Comparison of ENCODE assay signal across 1 cellular context in genomic region chr3:4493008-4493930, GRCh38.
TF ChIP-seq lines count a peak whose summit lies in the region.

ITPR1 (plus strand) TSS chr3:4493348; CDS start chr3:4516492, 23,144 bp downstream.

TF ChIP-seq in GM12878, 131 proteins besides CTCF, POLR2A, EP300 and RAD21 (continued from another document):
- TF ChIP-seq, protein P1, sequence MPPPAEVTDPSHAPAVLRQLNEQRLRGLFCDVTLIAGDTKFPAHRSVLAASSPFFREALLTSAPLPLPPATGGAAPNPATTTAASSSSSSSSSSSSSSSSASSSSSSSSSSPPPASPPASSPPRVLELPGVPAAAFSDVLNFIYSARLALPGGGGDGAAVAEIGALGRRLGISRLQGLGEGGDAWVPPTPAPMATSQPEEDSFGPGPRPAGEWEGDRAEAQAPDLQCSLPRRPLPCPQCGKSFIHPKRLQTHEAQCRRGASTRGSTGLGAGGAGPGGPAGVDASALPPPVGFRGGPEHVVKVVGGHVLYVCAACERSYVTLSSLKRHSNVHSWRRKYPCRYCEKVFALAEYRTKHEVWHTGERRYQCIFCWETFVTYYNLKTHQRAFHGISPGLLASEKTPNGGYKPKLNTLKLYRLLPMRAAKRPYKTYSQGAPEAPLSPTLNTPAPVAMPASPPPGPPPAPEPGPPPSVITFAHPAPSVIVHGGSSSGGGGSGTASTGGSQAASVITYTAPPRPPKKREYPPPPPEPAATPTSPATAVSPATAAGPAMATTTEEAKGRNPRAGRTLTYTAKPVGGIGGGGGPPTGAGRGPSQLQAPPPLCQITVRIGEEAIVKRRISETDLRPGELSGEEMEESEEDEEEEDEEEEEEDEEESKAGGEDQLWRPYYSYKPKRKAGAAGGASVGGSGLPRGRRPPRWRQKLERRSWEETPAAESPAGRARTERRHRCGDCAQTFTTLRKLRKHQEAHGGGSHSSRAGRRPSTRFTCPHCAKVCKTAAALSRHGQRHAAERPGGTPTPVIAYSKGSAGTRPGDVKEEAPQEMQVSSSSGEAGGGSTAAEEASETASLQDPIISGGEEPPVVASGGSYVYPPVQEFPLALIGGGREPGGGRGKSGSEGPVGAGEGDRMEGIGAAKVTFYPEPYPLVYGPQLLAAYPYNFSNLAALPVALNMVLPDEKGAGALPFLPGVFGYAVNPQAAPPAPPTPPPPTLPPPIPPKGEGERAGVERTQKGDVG (CRISPR knock-in tag; IDR thresholded peaks at IDR 0.05) = no peak
- TF ChIP-seq PML (IDR thresholded peaks at IDR 0.05; ENCODE audit: low read length) (peak; percentile 92), JUNB (IDR thresholded peaks at IDR 0.05) (no peak; the same call in 1 of the 2 replicates), IKZF2 (IDR thresholded peaks at IDR 0.05) (peak in 1 of 2 experiments; percentile 59), POU2F2 (IDR thresholded peaks at IDR 0.05; ENCODE audit: borderline replicate concordance, low read depth, low read length) (peak; percentile 98), ASH2L (IDR thresholded peaks at IDR 0.05; ENCODE audit: borderline replicate concordance, low read depth) (no peak), TAF1 (IDR thresholded peaks at IDR 0.05; ENCODE audit: borderline replicate concordance, low read depth, low read length) (peak; percentile 99), SUPT20H (IDR thresholded peaks at IDR 0.05; ENCODE audit: borderline replicate concordance, control insufficient read depth, low read depth, low read length) (no peak), MEF2B (IDR thresholded peaks at IDR 0.05; ENCODE audit: partially characterized antibody, poor library complexity, severe bottlenecking) (peak; percentile 69), MYB (IDR thresholded peaks at IDR 0.05; ENCODE audit: borderline replicate concordance, low read depth, low read length) (no peak), E2F4 (IDR thresholded peaks at IDR 0.05; ENCODE audit: low read depth, low read length) (0 out of 2 replicates have a peak, but pooled peaks have one; percentile 8), NRF1 (conservative IDR thresholded peaks at IDR 0.05; ENCODE audit: low read depth, low read length) (no peak), SREBF2 (IDR thresholded peaks at IDR 0.05; ENCODE audit: low read length) (no peak), ZBTB11 (CRISPR knock-in tag; IDR thresholded peaks at IDR 0.05) (no peak), STAT1 (conservative IDR thresholded peaks at IDR 0.05) (peak; percentile 76; the same call in 1 of the 2 replicates), SMAD5 (IDR thresholded peaks at IDR 0.05; ENCODE audit: low read depth) (peak; percentile 97), ZNF622 (IDR thresholded peaks at IDR 0.05) (no peak), SP1 (IDR thresholded peaks at IDR 0.05; ENCODE audit: low read depth, low read length) (no peak), ESRRA (IDR thresholded peaks at IDR 0.05; ENCODE audit: low read length) (peak; percentile 25; the same call in 1 of the 2 replicates), TCF3 (IDR thresholded peaks at IDR 0.05; ENCODE audit: borderline replicate concordance, insufficient read depth, low read depth, low read length) (peak; percentile 84), ZZZ3 (IDR thresholded peaks at IDR 0.05; ENCODE audit: control insufficient read depth, insufficient read length, low read depth) (no peak), HDAC6 (IDR thresholded peaks at IDR 0.05; ENCODE audit: unreplicated experiment) (peak; percentile 87), MTA3 (IDR thresholded peaks at IDR 0.05; ENCODE audit: borderline replicate concordance, low read length) (no peak; the same call in 1 of the 2 replicates), EGR1 (IDR thresholded peaks at IDR 0.05; ENCODE audit: borderline replicate concordance in 1 of 2, low read depth in 2 of 2, low read length in 2 of 2) (peak in 1 of 2 experiments; percentile 88; a peak in 2 of 3 replicates), RBBP5 (conservative IDR thresholded peaks at IDR 0.05) (no peak), FOXK2 (IDR thresholded peaks at IDR 0.05) (no peak), KLF5 (IDR thresholded peaks at IDR 0.05; ENCODE audit: partially characterized antibody) (no peak), IRF3 (IDR thresholded peaks at IDR 0.05) (no peak; the same call in 1 of the 2 replicates), DPF2 (IDR thresholded peaks at IDR 0.05) (peak; percentile 27), ZBED1 (IDR thresholded peaks at IDR 0.05; ENCODE audit: borderline replicate concordance) (peak; percentile 81; the same call in 1 of the 2 replicates), IKZF1 (conservative IDR thresholded peaks at IDR 0.05) (peak; percentile 93), RAD51 (IDR thresholded peaks at IDR 0.05) (no peak), SPI1 (IDR thresholded peaks at IDR 0.05; ENCODE audit: borderline replicate concordance, insufficient read depth, low read depth, low read length) (0 out of 2 replicates have a peak, but pooled peaks have one; percentile 7), SMAD1 (IDR thresholded peaks at IDR 0.05; ENCODE audit: low read depth, partially characterized antibody) (peak; percentile 66), BMI1 (IDR thresholded peaks at IDR 0.05; ENCODE audit: borderline replicate concordance) (no peak), MYC (IDR thresholded peaks at IDR 0.05; ENCODE audit: insufficient read depth, insufficient read length, insufficient replicate concordance, low read length, severe bottlenecking) (peak; percentile 57), SMARCA5 (IDR thresholded peaks at IDR 0.05) (no peak), CBFB (IDR thresholded peaks at IDR 0.05; ENCODE audit: low read depth) (peak; percentile 86), BRCA1 (IDR thresholded peaks at IDR 0.05; ENCODE audit: low read depth, low read length) (no peak), CBX5 (IDR thresholded peaks at IDR 0.05; ENCODE audit: low read depth) (no peak)
- TF ChIP-seq, protein P2, sequence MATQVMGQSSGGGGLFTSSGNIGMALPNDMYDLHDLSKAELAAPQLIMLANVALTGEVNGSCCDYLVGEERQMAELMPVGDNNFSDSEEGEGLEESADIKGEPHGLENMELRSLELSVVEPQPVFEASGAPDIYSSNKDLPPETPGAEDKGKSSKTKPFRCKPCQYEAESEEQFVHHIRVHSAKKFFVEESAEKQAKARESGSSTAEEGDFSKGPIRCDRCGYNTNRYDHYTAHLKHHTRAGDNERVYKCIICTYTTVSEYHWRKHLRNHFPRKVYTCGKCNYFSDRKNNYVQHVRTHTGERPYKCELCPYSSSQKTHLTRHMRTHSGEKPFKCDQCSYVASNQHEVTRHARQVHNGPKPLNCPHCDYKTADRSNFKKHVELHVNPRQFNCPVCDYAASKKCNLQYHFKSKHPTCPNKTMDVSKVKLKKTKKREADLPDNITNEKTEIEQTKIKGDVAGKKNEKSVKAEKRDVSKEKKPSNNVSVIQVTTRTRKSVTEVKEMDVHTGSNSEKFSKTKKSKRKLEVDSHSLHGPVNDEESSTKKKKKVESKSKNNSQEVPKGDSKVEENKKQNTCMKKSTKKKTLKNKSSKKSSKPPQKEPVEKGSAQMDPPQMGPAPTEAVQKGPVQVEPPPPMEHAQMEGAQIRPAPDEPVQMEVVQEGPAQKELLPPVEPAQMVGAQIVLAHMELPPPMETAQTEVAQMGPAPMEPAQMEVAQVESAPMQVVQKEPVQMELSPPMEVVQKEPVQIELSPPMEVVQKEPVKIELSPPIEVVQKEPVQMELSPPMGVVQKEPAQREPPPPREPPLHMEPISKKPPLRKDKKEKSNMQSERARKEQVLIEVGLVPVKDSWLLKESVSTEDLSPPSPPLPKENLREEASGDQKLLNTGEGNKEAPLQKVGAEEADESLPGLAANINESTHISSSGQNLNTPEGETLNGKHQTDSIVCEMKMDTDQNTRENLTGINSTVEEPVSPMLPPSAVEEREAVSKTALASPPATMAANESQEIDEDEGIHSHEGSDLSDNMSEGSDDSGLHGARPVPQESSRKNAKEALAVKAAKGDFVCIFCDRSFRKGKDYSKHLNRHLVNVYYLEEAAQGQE (IDR thresholded peaks at IDR 0.05; ENCODE audit: low read depth, low read length) = peak; percentile 14; the same call in 1 of the 2 replicates
- TF ChIP-seq, protein P3, sequence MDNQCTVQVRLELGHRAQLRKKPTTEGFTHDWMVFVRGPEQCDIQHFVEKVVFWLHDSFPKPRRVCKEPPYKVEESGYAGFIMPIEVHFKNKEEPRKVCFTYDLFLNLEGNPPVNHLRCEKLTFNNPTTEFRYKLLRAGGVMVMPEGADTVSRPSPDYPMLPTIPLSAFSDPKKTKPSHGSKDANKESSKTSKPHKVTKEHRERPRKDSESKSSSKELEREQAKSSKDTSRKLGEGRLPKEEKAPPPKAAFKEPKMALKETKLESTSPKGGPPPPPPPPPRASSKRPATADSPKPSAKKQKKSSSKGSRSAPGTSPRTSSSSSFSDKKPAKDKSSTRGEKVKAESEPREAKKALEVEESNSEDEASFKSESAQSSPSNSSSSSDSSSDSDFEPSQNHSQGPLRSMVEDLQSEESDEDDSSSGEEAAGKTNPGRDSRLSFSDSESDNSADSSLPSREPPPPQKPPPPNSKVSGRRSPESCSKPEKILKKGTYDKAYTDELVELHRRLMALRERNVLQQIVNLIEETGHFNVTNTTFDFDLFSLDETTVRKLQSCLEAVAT (IDR thresholded peaks at IDR 0.05) = no peak
- TF ChIP-seq, protein P4, sequence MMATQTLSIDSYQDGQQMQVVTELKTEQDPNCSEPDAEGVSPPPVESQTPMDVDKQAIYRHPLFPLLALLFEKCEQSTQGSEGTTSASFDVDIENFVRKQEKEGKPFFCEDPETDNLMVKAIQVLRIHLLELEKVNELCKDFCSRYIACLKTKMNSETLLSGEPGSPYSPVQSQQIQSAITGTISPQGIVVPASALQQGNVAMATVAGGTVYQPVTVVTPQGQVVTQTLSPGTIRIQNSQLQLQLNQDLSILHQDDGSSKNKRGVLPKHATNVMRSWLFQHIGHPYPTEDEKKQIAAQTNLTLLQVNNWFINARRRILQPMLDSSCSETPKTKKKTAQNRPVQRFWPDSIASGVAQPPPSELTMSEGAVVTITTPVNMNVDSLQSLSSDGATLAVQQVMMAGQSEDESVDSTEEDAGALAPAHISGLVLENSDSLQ (IDR thresholded peaks at IDR 0.05) = peak; percentile 18; the same call in 1 of the 2 replicates
- TF ChIP-seq, protein P5, sequence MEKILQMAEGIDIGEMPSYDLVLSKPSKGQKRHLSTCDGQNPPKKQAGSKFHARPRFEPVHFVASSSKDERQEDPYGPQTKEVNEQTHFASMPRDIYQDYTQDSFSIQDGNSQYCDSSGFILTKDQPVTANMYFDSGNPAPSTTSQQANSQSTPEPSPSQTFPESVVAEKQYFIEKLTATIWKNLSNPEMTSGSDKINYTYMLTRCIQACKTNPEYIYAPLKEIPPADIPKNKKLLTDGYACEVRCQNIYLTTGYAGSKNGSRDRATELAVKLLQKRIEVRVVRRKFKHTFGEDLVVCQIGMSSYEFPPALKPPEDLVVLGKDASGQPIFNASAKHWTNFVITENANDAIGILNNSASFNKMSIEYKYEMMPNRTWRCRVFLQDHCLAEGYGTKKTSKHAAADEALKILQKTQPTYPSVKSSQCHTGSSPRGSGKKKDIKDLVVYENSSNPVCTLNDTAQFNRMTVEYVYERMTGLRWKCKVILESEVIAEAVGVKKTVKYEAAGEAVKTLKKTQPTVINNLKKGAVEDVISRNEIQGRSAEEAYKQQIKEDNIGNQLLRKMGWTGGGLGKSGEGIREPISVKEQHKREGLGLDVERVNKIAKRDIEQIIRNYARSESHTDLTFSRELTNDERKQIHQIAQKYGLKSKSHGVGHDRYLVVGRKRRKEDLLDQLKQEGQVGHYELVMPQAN (conservative IDR thresholded peaks at IDR 0.05) = peak; percentile 80
- TF ChIP-seq, protein P6, sequence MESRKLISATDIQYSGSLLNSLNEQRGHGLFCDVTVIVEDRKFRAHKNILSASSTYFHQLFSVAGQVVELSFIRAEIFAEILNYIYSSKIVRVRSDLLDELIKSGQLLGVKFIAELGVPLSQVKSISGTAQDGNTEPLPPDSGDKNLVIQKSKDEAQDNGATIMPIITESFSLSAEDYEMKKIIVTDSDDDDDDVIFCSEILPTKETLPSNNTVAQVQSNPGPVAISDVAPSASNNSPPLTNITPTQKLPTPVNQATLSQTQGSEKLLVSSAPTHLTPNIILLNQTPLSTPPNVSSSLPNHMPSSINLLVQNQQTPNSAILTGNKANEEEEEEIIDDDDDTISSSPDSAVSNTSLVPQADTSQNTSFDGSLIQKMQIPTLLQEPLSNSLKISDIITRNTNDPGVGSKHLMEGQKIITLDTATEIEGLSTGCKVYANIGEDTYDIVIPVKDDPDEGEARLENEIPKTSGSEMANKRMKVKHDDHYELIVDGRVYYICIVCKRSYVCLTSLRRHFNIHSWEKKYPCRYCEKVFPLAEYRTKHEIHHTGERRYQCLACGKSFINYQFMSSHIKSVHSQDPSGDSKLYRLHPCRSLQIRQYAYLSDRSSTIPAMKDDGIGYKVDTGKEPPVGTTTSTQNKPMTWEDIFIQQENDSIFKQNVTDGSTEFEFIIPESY (IDR thresholded peaks at IDR 0.05) = no peak
